30 cellular contexts compared by ENCODE assay signal in genomic region chr20:48377940-48378339, GRCh38.
"Had no signal": no experiment of that assay in that cellular context is flagged by ENCODE, and none has a peak within 500 bp of the region (broad histone marks: within the 10 kb centered on the region; RNA-seq: fewer than 3 reads in every experiment).

No MANE protein-coding gene starts in this region.

- H3K36me3 ChIP-seq: ascending aorta, breast epithelium, cardiac muscle cell, colonic mucosa, esophagus squamous epithelium, gastroesophageal sphincter had no signal

- FAIRE-seq: endometrium, endothelial cell of umbilical vein had no signal

- DNase-seq: activated CD4-positive, alpha-beta memory T cell treated with anti-CD3 and anti-CD28 coated beads for 36 hours; activated CD4-positive, alpha-beta T cell treated with anti-CD3 and anti-CD28 coated beads for 36 hours; activated CD4-positive, alpha-beta T cell treated with anti-CD3 and anti-CD28 coated beads, Interleukin-2, amount 10 ng/mL, durations not matched to agents 24 days and 14 days; activated CD4-positive, CD25-positive, alpha-beta regulatory T cell; activated CD4-positive, CD25-positive, alpha-beta regulatory T cell treated with anti-CD3 and anti-CD28 coated beads, Interleukin-2, amount 50 U/mL, for 72 hours; activated CD8-positive, alpha-beta memory T cell treated with anti-CD3 and anti-CD28 coated beads, Interleukin-2, amount 10 ng/mL, durations not matched to agents 7 days and 5 days; activated CD8-positive, alpha-beta memory T cell treated with anti-CD3 and anti-CD28 coated beads, Interleukin-2, amount 50 U/mL, for 4 hours; activated CD8-positive, alpha-beta T cell treated with anti-CD3 and anti-CD28 coated beads, Interleukin-2, amount 10 ng/mL, durations not matched to agents 7 days and 5 days; activated effector memory CD4-positive, alpha-beta T cell treated with anti-CD3 and anti-CD28 coated beads, Interleukin-2, amount 50 U/mL, for 16 hours; activated naive CD4-positive, alpha-beta T cell treated with anti-CD3 and anti-CD28 coated beads for 36 hours; activated naive CD8-positive, alpha-beta T cell treated with anti-CD3 and anti-CD28 coated beads for 36 hours; activated naive CD8-positive, alpha-beta T cell treated with anti-CD3 and anti-CD28 coated beads, Interleukin-2, amount 50 U/mL, for 24 hours; activated T-cell treated with anti-CD3 and anti-CD28 coated beads, Interleukin-2, amount 50 U/mL, for 1 hour; activated T-cell treated with anti-CD3 and anti-CD28 coated beads, Interleukin-2, amount 50 U/mL, for 48 hours; central memory CD4-positive, alpha-beta T cell; cerebellar nuclear complex; colonic mucosa; effector CD8-positive, alpha-beta T cell; esophagus squamous epithelium; foreskin melanocyte; T-helper 1 cell; T-helper 17 cell; T1000 had no signal

- H3K9me3 ChIP-seq: ascending aorta, breast epithelium, colonic mucosa, esophagus squamous epithelium, gastroesophageal sphincter had no signal

- H3K4me3 ChIP-seq: ascending aorta, breast epithelium, cardiac muscle cell, colonic mucosa, esophagus squamous epithelium, gastroesophageal sphincter had no signal

- H3K27me3 ChIP-seq: ascending aorta, cardiac muscle cell, colonic mucosa, gastroesophageal sphincter had no signal

- H3K4me1 ChIP-seq: ascending aorta, breast epithelium, colonic mucosa had no signal

- H3K27ac ChIP-seq: ascending aorta, breast epithelium, cardiac muscle cell, colonic mucosa, epithelial cell of prostate, esophagus squamous epithelium, gastroesophageal sphincter had no signal

- ATAC-seq: activated CD4-positive, alpha-beta T cell treated with anti-CD3 and anti-CD28 coated beads for 36 hours; activated CD8-positive, alpha-beta memory T cell treated with anti-CD3 and anti-CD28 coated beads, Interleukin-2, amount 10 ng/mL, durations not matched to agents 7 days and 5 days; activated CD8-positive, alpha-beta T cell treated with anti-CD3 and anti-CD28 coated beads, Interleukin-2, amount 10 ng/mL, durations not matched to agents 7 days and 5 days; activated naive CD8-positive, alpha-beta T cell treated with anti-CD3 and anti-CD28 coated beads, Interleukin-2, amount 50 U/mL, for 24 hours; gastroesophageal sphincter; T-helper 17 cell had no signal
